Comparison of ENCODE assay signal across 11 cellular contexts in genomic region chr3:185931777-185932176, GRCh38. TPM values are rescaled to one million over a fixed set of nuclear protein-coding genes. Genes with fewer than 3 reads are reported as not detected.
DNase-seq lines count a peak whose midpoint lies in the region; ATAC-seq, FAIRE-seq and TF ChIP-seq lines count a peak whose summit lies in the region.
"Had no signal": no experiment of that assay in that cellular context is flagged by ENCODE, and none has a peak within 500 bp of the region (broad histone marks: within the 10 kb centered on the region; RNA-seq: fewer than 3 reads in every experiment).

No MANE protein-coding gene starts in this region.

- peak overlapping the region in 1 of 2 donors; percentile 34 for H3K9ac ChIP-seq in kidney (ENCODE audit: low read length in 2 of 2)

- peaks cover 0 to 48% (median 0%) of the 10 kb centered on the region in 9 donors for H3K36me3 ChIP-seq in heart right ventricle
- no peaks in the 10 kb centered on the region for H3K36me3 ChIP-seq in kidney (ENCODE audit: control insufficient read depth in 1 of 2, insufficient read depth in 2 of 2, low read length in 2 of 2)
- H3K36me3 ChIP-seq in transverse colon, result no peaks in the 10 kb centered on the region

- ATAC-seq in heart right ventricle (no peak), HG02610 (IDR thresholded peaks at IDR 0.05; ENCODE audit: unreplicated experiment) (no peak), GM19463 (IDR thresholded peaks at IDR 0.05; ENCODE audit: unreplicated experiment) (no peak)
- ATAC-seq in activated naive CD4-positive, alpha-beta T cell treated with anti-CD3 and anti-CD28 coated beads, Interleukin-2, amount 50 U/mL, for 72 hours, result no peak

- in situ Hi-C loops in transverse colon (cut with MboI; ENCODE audit: low pct_ligation_motif_present in 1 of 4, low pct_unique_long_range_greater_than_20kb in 1 of 4, low sequenced_read_pairs in 3 of 4), result no loop called here

- H3K27me3 ChIP-seq in heart right ventricle (no peaks in the 10 kb centered on the region), transverse colon (no peaks in the 10 kb centered on the region)
- H3K27me3 ChIP-seq: SJSA1 had no signal

- H3K4me1 ChIP-seq in heart right ventricle (peaks cover 33 to 96% (median 90%) of the 10 kb centered on the region in 9 donors), kidney (ENCODE audit: control insufficient read depth in 1 of 2, insufficient read depth in 1 of 2, low read depth in 1 of 2, low read length in 2 of 2) (peaks cover 45 to 62% of the 10 kb centered on the region in 2 donors), transverse colon (peaks cover 65 to 91% (median 85%) of the 10 kb centered on the region in 4 donors)

- no peak for FAIRE-seq in kidney (lab: Jason Lieb, UNC)

- no peak for TF ChIP-seq EP300 in transverse colon (IDR thresholded peaks at IDR 0.05; ENCODE audit: low read depth)

- no peaks in the 10 kb centered on the region for H3K9me3 Mint-ChIP-seq in activated naive CD4-positive, alpha-beta T cell treated with anti-CD3 and anti-CD28 coated beads, Interleukin-2, amount 50 U/mL, for 72 hours

- H3K27ac Mint-ChIP-seq in activated naive CD4-positive, alpha-beta T cell treated with anti-CD3 and anti-CD28 coated beads, Interleukin-2, amount 50 U/mL, for 72 hours, result peak overlapping the region; percentile 87 to 88

- H3K9me3 ChIP-seq in heart right ventricle, result no peaks in the 10 kb centered on the region
- H3K9me3 ChIP-seq in kidney (ENCODE audit: control insufficient read depth in 1 of 2, low read length in 2 of 2), result no peaks in the 10 kb centered on the region
- H3K9me3 ChIP-seq in transverse colon, result no peaks in the 10 kb centered on the region
- H3K9me3 ChIP-seq: SJSA1 had no signal

- intact Hi-C loops in heart right ventricle (cut with DNase I) (loop anchor here in 5 of 10 donors (10.0 kb wide), 5 partner anchors 107 to 1567 kb away; partner anchors contain the start of genes IGF2BP2 (in 3 of the 5), CLCN2 (in 1 of the 5), POLR2H (in 1 of the 5) and ST6GAL1 (in 1 of the 5)), cardiac septum (cut with DNase I) (no loop called here), kidney (cut with DNase I) (no loop called here), transverse colon (cut with DNase I; ENCODE audit: low total_unique reads) (no loop called here)

- DNase-seq in heart right ventricle (no peak), cardiac septum (ENCODE audit: low spot score) (no peak), kidney (no peak), transverse colon (no peak), NOMO-1 treated with DMSO at 0.1 percent for 48 hours (lab: John Stamatoyannopoulos, UW; ENCODE audit: unreplicated experiment) (no peak)
- DNase-seq in activated naive CD4-positive, alpha-beta T cell treated with anti-CD3 and anti-CD28 coated beads, Interleukin-2, amount 50 U/mL, for 72 hours (ENCODE audit: low spot score in 2 of 2), result no peak
- DNase-seq: midbrain; stimulated activated naive CD4-positive, alpha-beta T cell had no signal

- 16 to 20% methylated on average over 3 of the region's 3 CpGs for WGBS in heart right ventricle, 2 donors
- WGBS in transverse colon (ENCODE audit: low coverage in 1 of 2), 2 donors, result 25 to 26% methylated on average over 3 of the region's 3 CpGs

- peak overlapping the region in 7 of 10 donors; percentile 5 to 100 (median 95) for H3K4me3 ChIP-seq in heart right ventricle
- H3K4me3 ChIP-seq in kidney (ENCODE audit: low read length in 2 of 2), result peak overlapping the region; percentile 44 to 46
- peak overlapping the region in 1 of 4 donors; percentile 94 for H3K4me3 ChIP-seq in transverse colon
- H3K4me3 ChIP-seq: SJSA1 had no signal

- no peak for TF ChIP-seq POLR2A in transverse colon (IDR thresholded peaks at IDR 0.05)

- peaks cover 70 to 89% of the 10 kb centered on the region in 2 donors for H3K36me3 Mint-ChIP-seq in activated naive CD4-positive, alpha-beta T cell treated with anti-CD3 and anti-CD28 coated beads, Interleukin-2, amount 50 U/mL, for 72 hours

- TF ChIP-seq CTCF in heart right ventricle (IDR thresholded peaks at IDR 0.05) (no peak), kidney (IDR thresholded peaks at IDR 0.05; ENCODE audit: borderline replicate concordance, extremely low read depth, insufficient read depth) (no peak), transverse colon (IDR thresholded peaks at IDR 0.05) (no peak)

- H3K27ac ChIP-seq in heart right ventricle (peak overlapping the region in 2 of 10 donors; percentile 16 to 32), kidney (ENCODE audit: low read depth in 2 of 2, low read length in 2 of 2) (no peak overlapping the region), transverse colon (peak overlapping the region in 3 of 4 donors; percentile 40 to 100 (median 98))
- H3K27ac ChIP-seq: SJSA1 had no signal

RNA-seq across cellular contexts. Expression of gene TRA2B, which starts 6.0 kb away (rescaled TPM):
- 10 to 100 TPM; 46.3 to 75.9 (median 52.1) TPM for total RNA-seq in heart right ventricle
- 10 to 100 TPM; 43.6 to 44.5 TPM for polyA plus RNA-seq in heart right ventricle
- total RNA-seq in cardiac septum, result 62.1 TPM
- total RNA-seq in activated naive CD4-positive, alpha-beta T cell treated with anti-CD3 and anti-CD28 coated beads, Interleukin-2, amount 50 U/mL, for 72 hours, result 100 to 1,000 TPM; 164 to 269 TPM
- 109 TPM for total RNA-seq in kidney
- 66.8 TPM for polyA plus RNA-seq in kidney (ENCODE audit: insufficient read depth, low read depth, low replicate concordance)
- total RNA-seq in transverse colon, result 100 to 1,000 TPM in 2 of 4 donors, 10 to 100 TPM in 2; 69.1 to 154 (median 92.6) TPM

Comparison
In these comparisons a context has a peak if more than half of its experiments do, and no peak if none do; other contexts are left out.
1. H3K27ac ChIP-seq: peak in transverse colon (3 of 4); none in kidney (0 of 2).